ENCODE assay signal across 8 cellular contexts in the genomic region with DNA sequence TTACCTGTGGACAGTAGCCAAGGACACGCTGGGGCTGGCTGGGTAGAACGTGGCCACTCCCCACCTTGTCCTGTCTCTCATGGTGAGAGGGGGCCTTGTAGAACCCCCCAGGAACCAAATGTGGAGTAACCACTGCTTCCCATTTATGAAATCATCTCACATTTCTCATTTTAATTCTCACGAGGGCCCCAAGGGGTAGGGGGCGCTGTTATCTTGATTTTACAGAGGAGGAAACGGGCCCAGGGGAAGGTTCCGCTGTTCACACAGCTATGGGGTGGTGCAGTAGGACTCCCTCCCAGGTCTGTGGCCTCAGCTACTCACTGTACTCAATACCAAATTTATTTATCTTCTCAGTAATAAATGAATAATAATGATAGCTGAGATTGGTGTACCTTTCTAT. TPM values are rescaled to one million over a fixed set of nuclear protein-coding genes. Genes with fewer than 3 reads are reported as not detected.
DNase-seq lines count a peak whose midpoint lies in the region; ATAC-seq and TF ChIP-seq lines count a peak whose summit lies in the region.

No MANE protein-coding gene starts in this region.

- H3K27me3 ChIP-seq in BJ (ENCODE audit: control insufficient read depth, insufficient read depth, low read length) (peaks cover 3% of the 10 kb centered on the region; the same call in 1 of the 2 replicates), prostate gland (replicated peaks; ENCODE audit: insufficient read depth) (no peaks in the 10 kb centered on the region)

- no peaks in the 10 kb centered on the region for H3K9me3 ChIP-seq in prostate gland

- WGBS in prostate gland, result 48% methylated on average over 6 of the region's 6 CpGs

- H3K4me3 ChIP-seq in BJ (ENCODE audit: low read depth, low read length) (no peak overlapping the region), prostate gland (no peak overlapping the region)
- H3K4me3 ChIP-seq in Jurkat, Clone E6-1 (ENCODE audit: low read length), result no peak overlapping the region

- no peaks in the 10 kb centered on the region for H3K9me3 Mint-ChIP-seq in activated CD4-positive, alpha-beta T cell treated with anti-CD3 and anti-CD28 coated beads for 36 hours (ENCODE audit: low read depth)
- no peaks in the 10 kb centered on the region for H3K9me3 Mint-ChIP-seq in dendritic cell treated with granulocyte-macrophage colony-stimulating factor and Interleukin-4, amounts not matched to agents 40 ng/mL and 50 ng/mL, for 4 days
- H3K9me3 Mint-ChIP-seq in natural killer cell, result no peaks in the 10 kb centered on the region

- H3K27ac Mint-ChIP-seq in activated CD4-positive, alpha-beta T cell treated with anti-CD3 and anti-CD28 coated beads for 36 hours, result peak overlapping the region; percentile 55
- H3K27ac Mint-ChIP-seq in dendritic cell treated with granulocyte-macrophage colony-stimulating factor and Interleukin-4, amounts not matched to agents 40 ng/mL and 50 ng/mL, for 4 days, result peak overlapping the region; percentile 54
- H3K27ac Mint-ChIP-seq in natural killer cell, result peak overlapping the region; percentile 93

- H3K4me1 Mint-ChIP-seq in activated CD4-positive, alpha-beta T cell treated with anti-CD3 and anti-CD28 coated beads for 36 hours, result peaks cover 24% of the 10 kb centered on the region
- H3K4me1 Mint-ChIP-seq in dendritic cell treated with granulocyte-macrophage colony-stimulating factor and Interleukin-4, amounts not matched to agents 40 ng/mL and 50 ng/mL, for 4 days (ENCODE audit: low read depth), result peaks cover 55% of the 10 kb centered on the region
- peaks cover 24 to 35% of the 10 kb centered on the region in 2 donors for H3K4me1 Mint-ChIP-seq in natural killer cell

- H3K27me3 Mint-ChIP-seq in activated CD4-positive, alpha-beta T cell treated with anti-CD3 and anti-CD28 coated beads for 36 hours, result peaks cover 7% of the 10 kb centered on the region
- peaks cover 12% of the 10 kb centered on the region for H3K27me3 Mint-ChIP-seq in dendritic cell treated with granulocyte-macrophage colony-stimulating factor and Interleukin-4, amounts not matched to agents 40 ng/mL and 50 ng/mL, for 4 days
- peaks cover 4 to 8% of the 10 kb centered on the region in 2 donors for H3K27me3 Mint-ChIP-seq in natural killer cell (ENCODE audit: low read depth in 2 of 2)

- POLR2A ChIA-PET in BJ (lab: Charles Lee), result no interaction called here
- POLR2A ChIA-PET in activated CD4-positive, alpha-beta T cell treated with anti-CD3 and anti-CD28 coated beads for 36 hours (lab: Charles Lee), result interaction anchor here (0.6 kb wide), 1 partner anchor 601 kb away, joined by 3 read pairs; no protein-coding TSS in a partner anchor

- CTCF ChIA-PET in BJ (lab: Yijun Ruan, JAX), result interaction anchor here (0.8 to 3.1 kb wide), 8 partner anchors 10 to 80 kb away, joined by 3 to 13 read pairs (median 6); no protein-coding TSS in a partner anchor
- CTCF ChIA-PET in activated CD4-positive, alpha-beta T cell treated with anti-CD3 and anti-CD28 coated beads for 36 hours (lab: Charles Lee), result interaction anchor here (0.6 to 2.0 kb wide), 20 partner anchors 9 to 319 kb away, joined by 3 to 8 read pairs (median 4); a partner anchor contains a TSS

- no peak for TF ChIP-seq POLR2A in prostate gland (IDR thresholded peaks at IDR 0.05)

- H3K27ac ChIP-seq in prostate gland, result no peak overlapping the region

- peak; percentile 90 for ATAC-seq in activated CD4-positive, alpha-beta T cell treated with anti-CD3 and anti-CD28 coated beads for 36 hours
- peak; percentile 77 to 83 (median 81) for ATAC-seq in natural killer cell
- ATAC-seq in GM21619 (IDR thresholded peaks at IDR 0.05; ENCODE audit: unreplicated experiment), result no peak

- no peaks in the 10 kb centered on the region for H3K4me1 ChIP-seq in prostate gland (replicated peaks)

- intact Hi-C loops in activated CD4-positive, alpha-beta T cell treated with anti-CD3 and anti-CD28 coated beads for 36 hours (cut with DNase I, micrococcal nuclease), result loop anchor here (1.0 kb wide), 2 partner anchors 39 to 269 kb away; no protein-coding TSS in a partner anchor
- intact Hi-C loops in dendritic cell treated with granulocyte-macrophage colony-stimulating factor and Interleukin-4, amounts not matched to agents 40 ng/mL and 50 ng/mL, for 4 days (cut with micrococcal nuclease), result loop anchor here (5.0 kb wide), 1 partner anchor 42 kb away; no protein-coding TSS in a partner anchor
- intact Hi-C loops in natural killer cell (cut with micrococcal nuclease) (loop anchor here (1.0 to 5.0 kb wide), 3 partner anchors 39 to 267 kb away; a partner anchor contains a TSS), prostate gland (cut with DNase I) (no loop called here)

- H3K36me3 ChIP-seq in BJ (ENCODE audit: control insufficient read depth, insufficient read depth, low read length) (no peaks in the 10 kb centered on the region), prostate gland (no peaks in the 10 kb centered on the region)

- no peak for DNase-seq in BJ (ENCODE audit: low read depth)
- DNase-seq in Jurkat, Clone E6-1 (ENCODE audit: low read depth, low spot score), result peak; percentile 32
- peak; percentile 88 for DNase-seq in activated CD4-positive, alpha-beta T cell treated with anti-CD3 and anti-CD28 coated beads for 36 hours
- DNase-seq in natural killer cell, result peak; percentile 63
- DNase-seq in amniotic stem cell (lab: John Stamatoyannopoulos, UW), result no peak
- no peak for DNase-seq in prostate gland (ENCODE audit: low spot score)

- H3K4me3 Mint-ChIP-seq in activated CD4-positive, alpha-beta T cell treated with anti-CD3 and anti-CD28 coated beads for 36 hours, result no peak overlapping the region
- no peak overlapping the region for H3K4me3 Mint-ChIP-seq in dendritic cell treated with granulocyte-macrophage colony-stimulating factor and Interleukin-4, amounts not matched to agents 40 ng/mL and 50 ng/mL, for 4 days
- no peak overlapping the region for H3K4me3 Mint-ChIP-seq in natural killer cell

- no peaks in the 10 kb centered on the region for H3K36me3 Mint-ChIP-seq in activated CD4-positive, alpha-beta T cell treated with anti-CD3 and anti-CD28 coated beads for 36 hours (ENCODE audit: low read depth)
- no peaks in the 10 kb centered on the region for H3K36me3 Mint-ChIP-seq in dendritic cell treated with granulocyte-macrophage colony-stimulating factor and Interleukin-4, amounts not matched to agents 40 ng/mL and 50 ng/mL, for 4 days (ENCODE audit: low read depth)
- H3K36me3 Mint-ChIP-seq in natural killer cell, result no peaks in the 10 kb centered on the region

- TF ChIP-seq CTCF in BJ (IDR thresholded peaks at IDR 0.05; ENCODE audit: insufficient read depth, low read depth, low read length), result peak; percentile 37
- TF ChIP-seq CTCF in natural killer cell (IDR thresholded peaks at IDR 0.05), result peak; percentile 75
- TF ChIP-seq CTCF in prostate gland (IDR thresholded peaks at IDR 0.05), result no peak

RNA-seq across cellular contexts. Expression of a gene that starts 5.5 kb away (rescaled TPM):
- polyA plus RNA-seq in BJ (2011; rRNA removed), result 0.21 and 0.34 TPM in 2 replicates
- polyA minus RNA-seq in BJ (2011; rRNA and poly(A)+ RNA removed), result not detected in 2 replicates
- 0.57 TPM for polyA plus RNA-seq in Jurkat, Clone E6-1 (2012; ENCODE audit: insufficient read depth, insufficient read length)
- total RNA-seq in activated CD4-positive, alpha-beta T cell treated with anti-CD3 and anti-CD28 coated beads for 36 hours, result under 1 TPM; 0.53 to 0.55 TPM
- total RNA-seq in natural killer cell (under 1 TPM; 0.24 to 0.88 (median 0.75) TPM), prostate gland (1 to 10 TPM; 2.0 to 7.7 TPM)

RNA-seq across cellular contexts. Expression of a gene that starts 19.5 kb away (rescaled TPM):
- 8.6 and 13.2 TPM in 2 replicates for polyA plus RNA-seq in BJ (2011; rRNA removed)
- polyA minus RNA-seq in BJ (2011; rRNA and poly(A)+ RNA removed), result 5.0 and 6.7 TPM in 2 replicates
- polyA plus RNA-seq in Jurkat, Clone E6-1 (2012; ENCODE audit: insufficient read depth, insufficient read length), result 7.0 TPM
- total RNA-seq in activated CD4-positive, alpha-beta T cell treated with anti-CD3 and anti-CD28 coated beads for 36 hours, result 1 to 10 TPM; 4.2 to 6.0 TPM
- 10 to 100 TPM in 2 of 3 donors, 1 to 10 TPM in 1; 8.0 to 16.8 (median 15.5) TPM for total RNA-seq in natural killer cell
- 10 to 100 TPM in 1 of 2 donors, 1 to 10 TPM in 1; 9.5 to 15.2 TPM for total RNA-seq in prostate gland

RNA-seq across cellular contexts. Expression of a gene that starts 25.9 kb away (rescaled TPM):
- polyA plus RNA-seq in BJ (2011; rRNA removed), result 51.7 and 54.3 TPM in 2 replicates
- 7.6 and 11.0 TPM in 2 replicates for polyA minus RNA-seq in BJ (2011; rRNA and poly(A)+ RNA removed)
- polyA plus RNA-seq in Jurkat, Clone E6-1 (2012; ENCODE audit: insufficient read depth, insufficient read length), result 156 TPM
- 10 to 100 TPM; 70.2 to 72.8 TPM for total RNA-seq in activated CD4-positive, alpha-beta T cell treated with anti-CD3 and anti-CD28 coated beads for 36 hours
- total RNA-seq in natural killer cell (10 to 100 TPM; 40.6 to 60.1 (median 50.1) TPM), prostate gland (10 to 100 TPM; 52.6 to 60.6 TPM)

Comparison
In these comparisons a context has a peak if more than half of its experiments do, and no peak if none do; other contexts are left out.
1. DNase-seq: peak in Jurkat, Clone E6-1 (single experiment), activated CD4-positive, alpha-beta T cell treated with anti-CD3 and anti-CD28 coated beads for 36 hours (single experiment) and natural killer cell (single experiment); none in BJ (single experiment), amniotic stem cell (single experiment) and prostate gland (single experiment).
2. CTCF ChIP-seq: peak in BJ (single experiment) and natural killer cell (single experiment); none in prostate gland (0 of 4).
3. Peak in every context shown above with its lines, with median percentiles within 50 percentile points of each other: H3K27ac Mint-ChIP-seq.